10 cellular contexts compared by ENCODE assay signal in genomic region chr10:3902054-3902808, GRCh38.
A peak's percentile ranks its signal among the peaks of the same experiment; 100 is the strongest.
DNase-seq lines count a peak whose midpoint lies in the region; ATAC-seq and TF ChIP-seq lines count a peak whose summit lies in the region.
"Had no signal": no experiment of that assay in that cellular context is flagged by ENCODE, and none has a peak within 500 bp of the region (broad histone marks: within the 10 kb centered on the region; RNA-seq: fewer than 3 reads in every experiment).

No MANE protein-coding gene starts in this region.

- no peaks in the 10 kb centered on the region for H3K9me3 ChIP-seq in mucosa of rectum (ENCODE audit: control insufficient read depth in 2 of 2, low read length in 2 of 2)
- H3K9me3 ChIP-seq: gastrocnemius medialis, upper lobe of left lung had no signal

- H3K36me3 ChIP-seq in mucosa of rectum (ENCODE audit: control insufficient read depth in 2 of 2, insufficient read depth in 2 of 2, low read length in 2 of 2), result no peaks in the 10 kb centered on the region
- H3K36me3 ChIP-seq: gastrocnemius medialis, upper lobe of left lung had no signal

- in situ Hi-C loops in astrocyte of the spinal cord (cut with HindIII; ENCODE audit: low sequenced_read_pairs), result no loop called here

- H3K4me1 ChIP-seq in mucosa of rectum (ENCODE audit: control insufficient read depth in 2 of 2, insufficient read depth in 2 of 2, low read length in 2 of 2), result peaks cover 0 to 3% of the 10 kb centered on the region in 2 donors

- peak overlapping the region; percentile 44 to 52 for H3K27ac ChIP-seq in mucosa of rectum (ENCODE audit: low read depth in 2 of 2, low read length in 2 of 2)
- H3K27ac ChIP-seq in RWPE1, result no peak overlapping the region
- H3K27ac ChIP-seq: gastrocnemius medialis had no signal

- peak; percentile 78 for DNase-seq in GM10248 (ENCODE audit: extremely low spot score)
- DNase-seq in astrocyte of the spinal cord (ENCODE audit: low read depth, low spot score), result peak; percentile 37
- no peak for DNase-seq in NCI-H69 (lab: John Stamatoyannopoulos, UW)
- DNase-seq in RWPE1 (ENCODE audit: low spot score), result no peak
- DNase-seq in SHP77 (lab: John Stamatoyannopoulos, UW), result no peak
- DNase-seq: gastrocnemius medialis had no signal

- POLR2A ChIA-PET in GM10248 (lab: Yijun Ruan, JAX), result no interaction called here
- POLR2A ChIA-PET in RWPE1 (lab: Yijun Ruan, JAX; ENCODE audit: low non-redundant PET), result no interaction called here

- peak; percentile 88 for ATAC-seq in GM21381 (IDR thresholded peaks at IDR 0.05; ENCODE audit: unreplicated experiment)
- peak; percentile 40 for ATAC-seq in HG03575 (IDR thresholded peaks at IDR 0.05; ENCODE audit: extremely low read depth, insufficient number of reproducible peaks, low FRiP score, unreplicated experiment)

- peak overlapping the region in 1 of 2 donors; percentile 24 for H3K9ac ChIP-seq in mucosa of rectum (ENCODE audit: low read depth in 1 of 2, low read length in 2 of 2)

- TF ChIP-seq CTCF in GM10248 (IDR thresholded peaks at IDR 0.05; ENCODE audit: control extremely low read depth, extremely low read depth, low read depth, missing control alignments) (no peak), astrocyte of the spinal cord (IDR thresholded peaks at IDR 0.05; ENCODE audit: low read depth, low read length) (no peak), RWPE1 (conservative IDR thresholded peaks at IDR 0.05; ENCODE audit: low read depth) (no peak)

- H3K4me3 ChIP-seq in astrocyte of the spinal cord (ENCODE audit: low read depth, low read length) (no peak overlapping the region), mucosa of rectum (ENCODE audit: low read length in 2 of 2) (no peak overlapping the region)
- H3K4me3 ChIP-seq: gastrocnemius medialis, upper lobe of left lung had no signal

- no peaks in the 10 kb centered on the region for H3K27me3 ChIP-seq in mucosa of rectum (ENCODE audit: control insufficient read depth in 2 of 2, insufficient read depth in 2 of 2, low read length in 2 of 2)
- H3K27me3 ChIP-seq: gastrocnemius medialis, upper lobe of left lung had no signal

- CTCF ChIA-PET in GM10248 (lab: Yijun Ruan, JAX) (interaction anchor here (1.1 to 1.7 kb wide), 3 partner anchors 8 to 29 kb away, joined by 4 to 5 read pairs (median 4); no protein-coding TSS in a partner anchor), RWPE1 (lab: Yijun Ruan, JAX) (no interaction called here)

Comparison
In these comparisons a context has a peak if more than half of its experiments do, and no peak if none do; other contexts are left out.
1. DNase-seq: peak in GM10248 (single experiment) and astrocyte of the spinal cord (single experiment); none in NCI-H69 (single experiment), RWPE1 (single experiment) and SHP77 (0 of 2).